16 cellular contexts compared by ENCODE assay signal in genomic region chr20:38757145-38757800, GRCh38. TPM values are rescaled to one million over a fixed set of nuclear protein-coding genes. Genes with fewer than 3 reads are reported as not detected.
"Had no signal": no experiment of that assay in that cellular context is flagged by ENCODE, and none has a peak within 500 bp of the region (broad histone marks: within the 10 kb centered on the region; RNA-seq: fewer than 3 reads in every experiment).

No MANE protein-coding gene starts in this region.

- H3K27ac ChIP-seq: neutrophil, SJSA1 had no signal

- H3K9me3 ChIP-seq: neutrophil, SJSA1 had no signal

- H3K4me1 ChIP-seq: SJSA1 had no signal

- H3K27me3 ChIP-seq: neutrophil, SJSA1 had no signal

- DNase-seq: activated CD4-positive, alpha-beta T cell treated with anti-CD3 and anti-CD28 coated beads, Interleukin-2, amount 10 ng/mL, durations not matched to agents 7 days and 5 days; activated CD4-positive, CD25-positive, alpha-beta regulatory T cell; activated CD8-positive, alpha-beta memory T cell treated with anti-CD3 and anti-CD28 coated beads, Interleukin-2, amount 50 U/mL, for 48 hours; activated gamma-delta T cell treated with Interleukin-2 at 50 U/mL for 16 hours; amniotic stem cell; effector memory CD8-positive, alpha-beta T cell; immature natural killer cell; left cardiac atrium; mesenchymal stem cell; natural killer cell; posterior cingulate gyrus; small intestine; T-helper 2 cell had no signal

- ATAC-seq: effector memory CD8-positive, alpha-beta T cell; natural killer cell had no signal

- H3K4me3 ChIP-seq: SJSA1 had no signal

RNA-seq across cellular contexts. Expression of gene SLC32A1, which starts 33.0 kb away (rescaled TPM):
- total RNA-seq: activated CD4-positive, alpha-beta T cell treated with anti-CD3 and anti-CD28 coated beads, Interleukin-2, amount 10 ng/mL, durations not matched to agents 7 days and 5 days; epithelial cell of proximal tubule; left cardiac atrium; natural killer cell; SJSA1 had no signal
- polyA plus RNA-seq: immature natural killer cell, small intestine had no signal

RNA-seq across cellular contexts. Expression of gene PPP1R16B, which starts 48.2 kb away (rescaled TPM):
- total RNA-seq: epithelial cell of proximal tubule had no signal
